8 cellular contexts compared by ENCODE assay signal in genomic region chr19:40549007-40549708, GRCh38. TPM values are rescaled to one million over a fixed set of nuclear protein-coding genes. Genes with fewer than 3 reads are reported as not detected.
DNase-seq lines count a peak whose midpoint lies in the region; TF ChIP-seq lines count a peak whose summit lies in the region.

No MANE protein-coding gene starts in this region.

- H3K27me3 Mint-ChIP-seq in mesothelial cell of epicardium (ENCODE audit: low read depth) = peaks cover 66% of the 10 kb centered on the region

- H3K4me3 Mint-ChIP-seq in mesothelial cell of epicardium = peak overlapping the region; percentile 29

- H3K4me1 Mint-ChIP-seq in mesothelial cell of epicardium = peaks cover 8% of the 10 kb centered on the region

- no peaks in the 10 kb centered on the region for H3K9me3 Mint-ChIP-seq in mesothelial cell of epicardium

- TF ChIP-seq CTCF in choroid plexus epithelial cell (conservative IDR thresholded peaks at IDR 0.05; ENCODE audit: low read depth, low read length) = peak; percentile 56
- peak; percentile 30 for TF ChIP-seq CTCF in mesothelial cell of epicardium (IDR thresholded peaks at IDR 0.05; ENCODE audit: unreplicated experiment)

- H3K27ac Mint-ChIP-seq in mesothelial cell of epicardium = no peak overlapping the region

- DNase-seq in ELF-1 (ENCODE audit: low read depth, low spot score) (peak; percentile 92), NCI-H1105 (lab: John Stamatoyannopoulos, UW) (peak; percentile 82), choroid plexus epithelial cell (ENCODE audit: low read depth) (peak; percentile 56), mesothelial cell of epicardium (ENCODE audit: low spot score in 2 of 2, unreplicated experiment in 2 of 2) (peak; percentile 71 to 85), kidney glomerular epithelial cell (lab: John Stamatoyannopoulos, UW) (no peak), hepatic stellate cell (ENCODE audit: low spot score) (no peak)
- DNase-seq in activated CD4-positive, alpha-beta T cell treated with anti-CD3 and anti-CD28 coated beads for 4 hours = peak; percentile 75
- peak; percentile 50 to 66 for DNase-seq in stimulated activated CD8-positive, alpha-beta memory T cell treated with anti-CD3 and anti-CD28 coated beads, Interleukin-7, amount 100 ng/mL, for 4 hours (ENCODE audit: low read depth in 2 of 2)

- no peak overlapping the region for H3K4me3 ChIP-seq in choroid plexus epithelial cell (ENCODE audit: low read depth, low read length)

- H3K36me3 Mint-ChIP-seq in mesothelial cell of epicardium = no peaks in the 10 kb centered on the region

RNA-seq across cellular contexts. Expression of gene SHKBP1, which starts 27.5 kb away (rescaled TPM):
- total RNA-seq in mesothelial cell of epicardium = 60.9 to 65.3 TPM (median 61.6 TPM) in 3 replicates

RNA-seq across cellular contexts. Expression of gene LTBP4, which starts 52.0 kb away (rescaled TPM):
- total RNA-seq in mesothelial cell of epicardium = 341 to 364 TPM (median 344 TPM) in 3 replicates

Comparison
In these comparisons a context has a peak if more than half of its experiments do, and no peak if none do; other contexts are left out.
1. DNase-seq: peak in ELF-1 (single experiment), NCI-H1105 (single experiment), activated CD4-positive, alpha-beta T cell treated with anti-CD3 and anti-CD28 coated beads for 4 hours (2 of 2), choroid plexus epithelial cell (single experiment), mesothelial cell of epicardium (2 of 2) and stimulated activated CD8-positive, alpha-beta memory T cell treated with anti-CD3 and anti-CD28 coated beads, Interleukin-7, amount 100 ng/mL, for 4 hours (2 of 2); none in kidney glomerular epithelial cell (single experiment) and hepatic stellate cell (single experiment).